8 cellular contexts compared by ENCODE assay signal in genomic region chr6:1554881-1555569, GRCh38. TPM values are rescaled to one million over a fixed set of nuclear protein-coding genes. Genes with fewer than 3 reads are reported as not detected.
DNase-seq lines count a peak whose midpoint lies in the region; ATAC-seq and TF ChIP-seq lines count a peak whose summit lies in the region.

No MANE protein-coding gene starts in this region.

- no peak for TF ChIP-seq POLR2A in breast epithelium (IDR thresholded peaks at IDR 0.05)

- no peak overlapping the region for H3K4me3 ChIP-seq in BE2C (ENCODE audit: low read depth, low read length)
- peak overlapping the region; percentile 64 for H3K4me3 ChIP-seq in WI38 (ENCODE audit: low read depth, low read length)
- H3K4me3 ChIP-seq in breast epithelium: peak overlapping the region; percentile 58 to 87 (median 62)

- H3K9me3 ChIP-seq in BE2C (no peaks in the 10 kb centered on the region), breast epithelium (no peaks in the 10 kb centered on the region)

- H3K27me3 ChIP-seq in BE2C (peaks cover 31% of the 10 kb centered on the region), breast epithelium (no peaks in the 10 kb centered on the region)

- H3K4me1 ChIP-seq in BE2C: no peaks in the 10 kb centered on the region
- no peaks in the 10 kb centered on the region for H3K4me1 ChIP-seq in breast epithelium

- TF ChIP-seq CTCF in BE2C (IDR thresholded peaks at IDR 0.05; ENCODE audit: low read depth, low read length) (peak; percentile 18; the same call in 1 of the 2 replicates), WI38 (IDR thresholded peaks at IDR 0.05; ENCODE audit: low read depth, low read length) (peak; percentile 83), breast epithelium (IDR thresholded peaks at IDR 0.05) (peak; percentile 38 to 73 (median 65))

- H3K27ac ChIP-seq in breast epithelium: peak overlapping the region; percentile 80 to 88

- intact Hi-C loops in breast epithelium (cut with DNase I; ENCODE audit: low total_unique reads): no loop called here

- H3K36me3 ChIP-seq in BE2C (no peaks in the 10 kb centered on the region), breast epithelium (no peaks in the 10 kb centered on the region)

- peak; percentile 49 for ATAC-seq in HG03342 (IDR thresholded peaks at IDR 0.05; ENCODE audit: unreplicated experiment)

- DNase-seq in BE2C (peak; percentile 22), breast epithelium (ENCODE audit: low spot score in 2 of 2) (peak; percentile 47 to 78), iPS-NIHi11 (ENCODE audit: low spot score) (peak; percentile 89), NCI-H146 treated with DMSO at 0.1 percent for 48 hours (lab: John Stamatoyannopoulos, UW; ENCODE audit: unreplicated experiment) (no peak), RPMI8226 (no peak)
- DNase-seq in stimulated activated CD4-positive, alpha-beta T cell treated with anti-CD3 and anti-CD28 coated beads, Interleukin-12 subunit alpha, Interleukin-12 subunit beta, amount 100 ng/mL, for 4 hours: peak; percentile 80

RNA-seq across cellular contexts. Expression of gene FOXC1, which starts 54.7 kb away (rescaled TPM):
- 5.9 TPM for polyA plus RNA-seq in BE2C (2012; ENCODE audit: insufficient read depth, insufficient read length, low read depth)
- 10 to 100 TPM in 1 of 3 donors, 1 to 10 TPM in 2; 3.7 to 13.2 (median 7.5) TPM for total RNA-seq in breast epithelium

Comparison
In these comparisons a context has a peak if more than half of its experiments do, and no peak if none do; other contexts are left out.
1. DNase-seq: peak in BE2C (single experiment), breast epithelium (2 of 2), iPS-NIHi11 (single experiment) and stimulated activated CD4-positive, alpha-beta T cell treated with anti-CD3 and anti-CD28 coated beads, Interleukin-12 subunit alpha, Interleukin-12 subunit beta, amount 100 ng/mL, for 4 hours (single experiment); none in NCI-H146 treated with DMSO at 0.1 percent for 48 hours (single experiment) and RPMI8226 (single experiment).
2. CTCF ChIP-seq: peak in every context shown above with its lines; median percentile 83 in WI38; 65 in breast epithelium; 18 in BE2C.